Comparison of ENCODE assay signal across 33 cellular contexts in the genomic region with DNA sequence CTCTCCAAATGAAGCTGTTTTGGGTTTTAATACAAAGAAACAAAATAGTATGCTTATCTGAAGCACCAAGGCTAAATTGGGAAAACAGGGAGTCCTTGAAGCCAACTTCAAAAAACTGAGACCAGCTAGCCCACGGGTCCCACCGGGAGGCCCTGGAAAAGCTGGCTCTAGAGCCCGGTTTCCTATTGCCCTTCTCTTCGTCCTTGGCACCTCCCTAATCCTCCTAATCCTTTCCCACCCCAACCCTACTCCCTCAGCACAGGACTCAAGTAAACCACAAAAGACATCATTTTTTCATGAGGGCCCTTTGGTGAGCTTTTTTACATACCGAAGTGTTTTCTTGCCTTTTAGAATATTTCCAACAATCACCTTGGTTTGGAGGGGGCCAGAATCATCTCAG. TPM values are rescaled to one million over a fixed set of nuclear protein-coding genes. Genes with fewer than 3 reads are reported as not detected.
"Had no signal": no experiment of that assay in that cellular context is flagged by ENCODE, and none has a peak within 500 bp of the region (broad histone marks: within the 10 kb centered on the region; RNA-seq: fewer than 3 reads in every experiment).

No MANE protein-coding gene starts in this region.

- ATAC-seq: activated CD4-positive, CD25-positive, alpha-beta regulatory T cell treated with anti-CD3 and anti-CD28 coated beads, Interleukin-2, amount 50 U/mL, for 24 hours; activated CD8-positive, alpha-beta T cell treated with anti-CD3 and anti-CD28 coated beads for 36 hours; activated T-cell treated with anti-CD3 and anti-CD28 coated beads, Interleukin-2, amount 50 U/mL, for 4 hours; activated T-helper 17 cell treated with anti-CD3 and anti-CD28 coated beads, Interleukin-2, amount 50 U/mL, for 72 hours; effector memory CD8-positive, alpha-beta T cell; foreskin keratinocyte; gastrocnemius medialis; heart left ventricle had no signal

- H3K4me3 Mint-ChIP-seq: activated B cell treated with CpG ODN at 0.5 μM for 24 hours; activated CD8-positive, alpha-beta T cell treated with anti-CD3 and anti-CD28 coated beads for 36 hours; activated naive CD8-positive, alpha-beta T cell; activated T-cell treated with anti-CD3 and anti-CD28 coated beads, Interleukin-2, amount 50 U/mL, for 4 hours; activated T-helper 17 cell treated with anti-CD3 and anti-CD28 coated beads, Interleukin-2, amount 50 U/mL, for 72 hours; central memory CD8-positive, alpha-beta T cell; dendritic cell treated with granulocyte-macrophage colony-stimulating factor and Interleukin-4, amounts not matched to agents 40 ng/mL and 50 ng/mL, for 4 days; effector memory CD8-positive, alpha-beta T cell had no signal

- H3K36me3 Mint-ChIP-seq: activated naive CD8-positive, alpha-beta T cell had no signal

- H3K27me3 Mint-ChIP-seq: dendritic cell treated with granulocyte-macrophage colony-stimulating factor and Interleukin-4, amounts not matched to agents 40 ng/mL and 50 ng/mL, for 4 days had no signal

- H3K27ac Mint-ChIP-seq: activated B cell treated with CpG ODN at 0.5 μM for 24 hours; activated CD8-positive, alpha-beta T cell treated with anti-CD3 and anti-CD28 coated beads for 36 hours; activated naive CD8-positive, alpha-beta T cell; activated T-helper 17 cell treated with anti-CD3 and anti-CD28 coated beads, Interleukin-2, amount 50 U/mL, for 72 hours; dendritic cell treated with granulocyte-macrophage colony-stimulating factor and Interleukin-4, amounts not matched to agents 40 ng/mL and 50 ng/mL, for 4 days; effector memory CD8-positive, alpha-beta T cell had no signal

- H3K4me1 Mint-ChIP-seq: activated B cell treated with CpG ODN at 0.5 μM for 24 hours; activated T-helper 17 cell treated with anti-CD3 and anti-CD28 coated beads, Interleukin-2, amount 50 U/mL, for 72 hours; central memory CD8-positive, alpha-beta T cell had no signal

- H3K9me3 Mint-ChIP-seq: activated B cell treated with CpG ODN at 0.5 μM for 24 hours; activated CD8-positive, alpha-beta T cell treated with anti-CD3 and anti-CD28 coated beads for 36 hours; activated T-cell treated with anti-CD3 and anti-CD28 coated beads, Interleukin-2, amount 50 U/mL, for 4 hours; activated T-helper 17 cell treated with anti-CD3 and anti-CD28 coated beads, Interleukin-2, amount 50 U/mL, for 72 hours; central memory CD8-positive, alpha-beta T cell; dendritic cell treated with granulocyte-macrophage colony-stimulating factor and Interleukin-4, amounts not matched to agents 40 ng/mL and 50 ng/mL, for 4 days; effector memory CD8-positive, alpha-beta T cell had no signal

- DNase-seq: activated B cell treated with CpG ODN at 0.5 μM for 24 hours; activated CD4-positive, alpha-beta T cell treated with anti-CD3 and anti-CD28 coated beads for 48 hours; activated CD4-positive, alpha-beta T cell treated with anti-CD3 and anti-CD28 coated beads, Interleukin-2, amount 50 U/mL, for 1 hour; activated CD4-positive, alpha-beta T cell treated with anti-CD3 and anti-CD28 coated beads, Interleukin-2, amount 50 U/mL, for 48 hours; activated CD8-positive, alpha-beta memory T cell treated with anti-CD3 and anti-CD28 coated beads for 24 hours; activated CD8-positive, alpha-beta T cell treated with anti-CD3 and anti-CD28 coated beads for 36 hours; activated effector memory CD4-positive, alpha-beta T cell treated with Interleukin-2 at 50 U/mL for 16 hours; activated gamma-delta T cell treated with Interleukin-2 at 50 U/mL for 16 hours; activated naive CD4-positive, alpha-beta T cell treated with anti-CD3 and anti-CD28 coated beads, Interleukin-2, amount 50 U/mL, for 16 hours; activated naive CD4-positive, alpha-beta T cell treated with Interleukin-2 at 50 U/mL for 16 hours; activated T-cell treated with anti-CD3 and anti-CD28 coated beads, Interleukin-2, amount 50 U/mL, for 4 hours; amniotic stem cell; anterior cingulate cortex; brain microvascular endothelial cell; effector CD4-positive, alpha-beta T cell; effector memory CD8-positive, alpha-beta T cell; erythroblast; foreskin keratinocyte; gastrocnemius medialis; glutamatergic neuron; heart left ventricle; T-helper 2 cell had no signal

RNA-seq across cellular contexts. Expression of gene LRRC74A, which starts 11.3 kb away (rescaled TPM):
- total RNA-seq: activated B cell treated with CpG ODN at 0.5 μM for 24 hours; activated CD8-positive, alpha-beta T cell treated with anti-CD3 and anti-CD28 coated beads for 36 hours; activated T-cell treated with anti-CD3 and anti-CD28 coated beads, Interleukin-2, amount 50 U/mL, for 4 hours; activated T-helper 17 cell treated with anti-CD3 and anti-CD28 coated beads, Interleukin-2, amount 50 U/mL, for 72 hours; astrocyte; bronchial epithelial cell; cardiac septum; cerebellum; esophagus muscularis mucosa; foreskin keratinocyte; gastrocnemius medialis; heart left ventricle; T-helper 1 cell treated with Interleukin-12 subunit alpha and Interleukin-12 subunit beta and Interleukin-4 antibody, amounts not matched to agents 30 ng/mL and 1 ng/mL, for 36 hours had no signal
